ENCODE assay signal across 8 cellular contexts in the genomic region with DNA sequence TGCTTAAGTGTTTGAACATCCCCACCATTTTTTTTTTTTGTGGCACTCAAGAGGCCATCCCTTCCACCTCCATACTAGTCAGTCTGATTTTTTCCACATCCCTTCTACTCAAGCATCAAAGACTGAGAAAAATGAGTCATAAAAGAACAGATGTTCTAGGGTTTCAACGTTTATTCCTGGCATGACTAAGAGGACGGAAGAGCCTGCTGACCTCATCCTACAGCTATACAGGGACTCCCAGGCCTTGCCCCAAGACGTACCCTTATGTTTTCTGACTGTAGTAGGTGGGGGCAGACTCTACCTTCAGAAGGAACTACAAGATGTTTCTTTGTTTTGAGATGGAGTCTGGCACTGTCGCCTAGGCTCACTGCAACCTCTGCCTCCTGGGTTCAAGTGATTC. TPM values are rescaled to one million over a fixed set of nuclear protein-coding genes. Genes with fewer than 3 reads are reported as not detected.
A peak's percentile ranks its signal among the peaks of the same experiment; 100 is the strongest.
DNase-seq lines count a peak whose midpoint lies in the region; ATAC-seq, FAIRE-seq and TF ChIP-seq lines count a peak whose summit lies in the region.

No MANE protein-coding gene starts in this region.

- H4K20me1 ChIP-seq in fibroblast of lung (ENCODE audit: control insufficient read depth, extremely low read depth, insufficient read depth, low read length): no peaks in the 10 kb centered on the region

- H3K27ac ChIP-seq in fibroblast of lung (ENCODE audit: insufficient read depth, low read length): peak overlapping the region; percentile 72

- no peaks in the 10 kb centered on the region for H3K36me3 ChIP-seq in fibroblast of lung (ENCODE audit: control insufficient read depth, insufficient read depth, low read length)

- peak overlapping the region; percentile 60 for H3K4me2 ChIP-seq in fibroblast of lung (ENCODE audit: extremely low read depth, insufficient read depth, low read length)

- ATAC-seq in GM18868 (IDR thresholded peaks at IDR 0.05; ENCODE audit: unreplicated experiment) (peak; percentile 43), GM18520 (IDR thresholded peaks at IDR 0.05; ENCODE audit: unreplicated experiment) (no peak), GM19023 (IDR thresholded peaks at IDR 0.05; ENCODE audit: unreplicated experiment) (no peak)

- H3K9ac ChIP-seq in fibroblast of lung (ENCODE audit: insufficient read depth, low read length): no peak overlapping the region

- no peaks in the 10 kb centered on the region for H3K9me3 ChIP-seq in fibroblast of lung (ENCODE audit: control insufficient read depth, insufficient read depth, low read depth, low read length)

- DNase-seq in AG08395 (ENCODE audit: low spot score) (peak; percentile 94), RCC 7860 (ENCODE audit: low spot score) (peak; percentile 94), fibroblast of lung (ENCODE audit: low read depth in 2 of 2) (peak; percentile 97 to 98), NCI-H82 (lab: John Stamatoyannopoulos, UW) (no peak), HuH-7 (ENCODE audit: low spot score) (no peak)

- no peak overlapping the region for H3K4me3 ChIP-seq in fibroblast of lung (replicated peaks in 1 of 4; ENCODE audit: control extremely low read depth in 1 of 4, insufficient read depth in 1 of 4, low read depth in 3 of 4, low read length in 4 of 4)

- no peaks in the 10 kb centered on the region for H3K27me3 ChIP-seq in fibroblast of lung (ENCODE audit: control insufficient read depth, insufficient read depth, low read length)

- peaks cover 18% of the 10 kb centered on the region for H3K4me1 ChIP-seq in fibroblast of lung (ENCODE audit: control insufficient read depth, extremely low read depth, insufficient read depth, low read length)

- H3K79me2 ChIP-seq in fibroblast of lung (ENCODE audit: control insufficient read depth, insufficient read depth, low read length): no peaks in the 10 kb centered on the region

- TF ChIP-seq CTCF in fibroblast of lung (conservative IDR thresholded peaks at IDR 0.05 in 1 of 2, IDR thresholded peaks at IDR 0.05 in 1 of 2; ENCODE audit: low read depth in 1 of 2, low read length in 2 of 2): no peak

- peak; percentile 89 for FAIRE-seq in RCC 7860 (lab: Jason Lieb, UNC)

- no peak overlapping the region for H2AFZ ChIP-seq in fibroblast of lung (ENCODE audit: low read length)

RNA-seq across cellular contexts. Expression of gene ITPKA, which starts 3.3 kb away (rescaled TPM):
- total RNA-seq in fibroblast of lung: 3.9 and 35.0 TPM in 2 replicates
- polyA plus RNA-seq in fibroblast of lung: 0.32 and 2.9 TPM in 2 replicates
- 0.56 and 7.0 TPM in 2 replicates for polyA plus RNA-seq in fibroblast of lung (2012)
- polyA minus RNA-seq in fibroblast of lung (ENCODE audit: low replicate concordance): 5.0 TPM in 1 of 2 replicates, not detected in the other

RNA-seq across cellular contexts. Expression of gene LTK, which starts 23.3 kb away (rescaled TPM):
- under 0.01 and 0.99 TPM in 2 replicates for total RNA-seq in fibroblast of lung
- polyA plus RNA-seq in fibroblast of lung: 0.14 and 0.19 TPM in 2 replicates
- polyA plus RNA-seq in fibroblast of lung (2012): 0.48 and 0.71 TPM in 2 replicates
- polyA minus RNA-seq in fibroblast of lung (ENCODE audit: low replicate concordance): 0.59 and 0.67 TPM in 2 replicates

RNA-seq across cellular contexts. Expression of gene RPAP1, which starts 53.7 kb away (rescaled TPM):
- 14.4 and 18.0 TPM in 2 replicates for total RNA-seq in fibroblast of lung
- 5.9 and 7.9 TPM in 2 replicates for polyA plus RNA-seq in fibroblast of lung
- 15.4 and 19.6 TPM in 2 replicates for polyA plus RNA-seq in fibroblast of lung (2012)
- polyA minus RNA-seq in fibroblast of lung (ENCODE audit: low replicate concordance): 47.6 and 69.9 TPM in 2 replicates

Comparison
In these comparisons a context has a peak if more than half of its experiments do, and no peak if none do; other contexts are left out.
1. DNase-seq: peak in AG08395 (single experiment), RCC 7860 (single experiment) and fibroblast of lung (2 of 2); none in NCI-H82 (single experiment) and HuH-7 (single experiment).